Comparison of ENCODE assay signal across 22 cellular contexts in genomic region chr20:62039738-62040137, GRCh38.
"Had no signal": no experiment of that assay in that cellular context is flagged by ENCODE, and none has a peak within 500 bp of the region (broad histone marks: within the 10 kb centered on the region; RNA-seq: fewer than 3 reads in every experiment).

No MANE protein-coding gene starts in this region.

- H3K27ac ChIP-seq: adrenal gland, colonic mucosa, esophagus squamous epithelium, left ventricle myocardium inferior, neutrophil, thyroid gland had no signal

- H3K9me3 ChIP-seq: adrenal gland, colonic mucosa, esophagus squamous epithelium, neutrophil, thyroid gland had no signal

- H3K9me3 Mint-ChIP-seq: activated CD4-positive, alpha-beta T cell treated with anti-CD3 and anti-CD28 coated beads, Interleukin-2, amount 10 ng/mL, durations not matched to agents 24 days and 14 days; natural killer cell had no signal

- H3K4me1 ChIP-seq: colonic mucosa, thyroid gland had no signal

- H3K4me3 Mint-ChIP-seq: activated CD4-positive, alpha-beta T cell treated with anti-CD3 and anti-CD28 coated beads, Interleukin-2, amount 10 ng/mL, durations not matched to agents 24 days and 14 days; activated CD8-positive, alpha-beta T cell treated with anti-CD3 and anti-CD28 coated beads, Interleukin-2, amount 10 ng/mL, durations not matched to agents 7 days and 5 days; activated naive CD4-positive, alpha-beta T cell treated with anti-CD3 and anti-CD28 coated beads for 36 hours; natural killer cell; T-helper 1 cell treated with Interleukin-12 subunit alpha and Interleukin-12 subunit beta and Interleukin-4 antibody, amounts not matched to agents 30 μg/mL and 1 μg/mL, for 36 hours had no signal

- FAIRE-seq: endothelial cell of umbilical vein, TTC549, urothelium cell line had no signal

- H3K27me3 ChIP-seq: adrenal gland, colonic mucosa, esophagus squamous epithelium, neutrophil, thyroid gland had no signal

- H3K36me3 Mint-ChIP-seq: natural killer cell had no signal

- H3K36me3 ChIP-seq: adrenal gland, colonic mucosa, esophagus squamous epithelium, left ventricle myocardium inferior, neutrophil, thyroid gland had no signal

- ATAC-seq: activated CD8-positive, alpha-beta T cell treated with anti-CD3 and anti-CD28 coated beads, Interleukin-2, amount 10 ng/mL, durations not matched to agents 7 days and 5 days; natural killer cell had no signal

- DNase-seq: activated CD4-positive, alpha-beta T cell treated with anti-CD3 and anti-CD28 coated beads, Interleukin-2, amount 10 ng/mL, durations not matched to agents 24 days and 14 days; activated CD4-positive, CD25-positive, alpha-beta regulatory T cell; activated CD8-positive, alpha-beta memory T cell treated with anti-CD3 and anti-CD28 coated beads, Interleukin-2, amount 50 U/mL, for 4 hours; activated CD8-positive, alpha-beta T cell treated with anti-CD3 and anti-CD28 coated beads, Interleukin-2, amount 10 ng/mL, durations not matched to agents 7 days and 5 days; activated naive CD4-positive, alpha-beta T cell treated with anti-CD3 and anti-CD28 coated beads for 36 hours; adrenal gland; colonic mucosa; effector CD4-positive, alpha-beta T cell; esophagus squamous epithelium; glutamatergic neuron; mesenchymal stem cell; natural killer cell; retina; stimulated activated CD4-positive, alpha-beta T cell treated with anti-CD3 and anti-CD28 coated beads, Interleukin-12 subunit alpha, Interleukin-12 subunit beta, amount 100 ng/mL, for 4 hours; stimulated activated CD4-positive, alpha-beta T cell treated with anti-CD3 and anti-CD28 coated beads, Interleukin-2, amount 100 ng/mL, for 24 hours; thyroid gland had no signal

- H3K27ac Mint-ChIP-seq: activated CD4-positive, alpha-beta T cell treated with anti-CD3 and anti-CD28 coated beads, Interleukin-2, amount 10 ng/mL, durations not matched to agents 24 days and 14 days; activated CD8-positive, alpha-beta T cell treated with anti-CD3 and anti-CD28 coated beads, Interleukin-2, amount 10 ng/mL, durations not matched to agents 7 days and 5 days; activated naive CD4-positive, alpha-beta T cell treated with anti-CD3 and anti-CD28 coated beads for 36 hours; natural killer cell; T-helper 1 cell treated with Interleukin-12 subunit alpha and Interleukin-12 subunit beta and Interleukin-4 antibody, amounts not matched to agents 30 μg/mL and 1 μg/mL, for 36 hours had no signal

- H3K27me3 Mint-ChIP-seq: activated CD4-positive, alpha-beta T cell treated with anti-CD3 and anti-CD28 coated beads, Interleukin-2, amount 10 ng/mL, durations not matched to agents 24 days and 14 days had no signal

- H3K4me3 ChIP-seq: adrenal gland, colonic mucosa, esophagus squamous epithelium, left ventricle myocardium inferior, thyroid gland had no signal
